Comparison of ENCODE assay signal across 1 cellular context in genomic region chr9:137078701-137079400, GRCh38.
TF ChIP-seq lines count a peak whose summit lies in the region.

No MANE protein-coding gene starts in this region.

TF ChIP-seq in IMR-90, 13 proteins besides CTCF, POLR2A, EP300 and RAD21 (continued from another document):
- TF ChIP-seq, protein P1, sequence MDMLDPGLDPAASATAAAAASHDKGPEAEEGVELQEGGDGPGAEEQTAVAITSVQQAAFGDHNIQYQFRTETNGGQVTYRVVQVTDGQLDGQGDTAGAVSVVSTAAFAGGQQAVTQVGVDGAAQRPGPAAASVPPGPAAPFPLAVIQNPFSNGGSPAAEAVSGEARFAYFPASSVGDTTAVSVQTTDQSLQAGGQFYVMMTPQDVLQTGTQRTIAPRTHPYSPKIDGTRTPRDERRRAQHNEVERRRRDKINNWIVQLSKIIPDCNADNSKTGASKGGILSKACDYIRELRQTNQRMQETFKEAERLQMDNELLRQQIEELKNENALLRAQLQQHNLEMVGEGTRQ (IDR thresholded peaks at IDR 0.05; ENCODE audit: low read depth, low read length): no peak
- TF ChIP-seq ELK1 (IDR thresholded peaks at IDR 0.05; ENCODE audit: borderline replicate concordance, low read depth, low read length): no peak
- no peak for TF ChIP-seq RFX5 (IDR thresholded peaks at IDR 0.05; ENCODE audit: low read depth, low read length)
- TF ChIP-seq CEBPB (IDR thresholded peaks at IDR 0.05; ENCODE audit: low read depth, low read length): no peak
- TF ChIP-seq RCOR1 (IDR thresholded peaks at IDR 0.05; ENCODE audit: insufficient replicate concordance, low read length): no peak
- TF ChIP-seq MAFK (IDR thresholded peaks at IDR 0.05; ENCODE audit: low read depth, low read length): no peak
- no peak for TF ChIP-seq FOS (IDR thresholded peaks at IDR 0.05; ENCODE audit: low read depth, low read length)
- no peak for TF ChIP-seq MXI1 (IDR thresholded peaks at IDR 0.05; ENCODE audit: borderline replicate concordance, low read depth, low read length)
- no peak for TF ChIP-seq MAZ (IDR thresholded peaks at IDR 0.05; ENCODE audit: borderline replicate concordance, low read depth, low read length)
